Comparison of ENCODE assay signal across 2 cellular contexts in the genomic region with DNA sequence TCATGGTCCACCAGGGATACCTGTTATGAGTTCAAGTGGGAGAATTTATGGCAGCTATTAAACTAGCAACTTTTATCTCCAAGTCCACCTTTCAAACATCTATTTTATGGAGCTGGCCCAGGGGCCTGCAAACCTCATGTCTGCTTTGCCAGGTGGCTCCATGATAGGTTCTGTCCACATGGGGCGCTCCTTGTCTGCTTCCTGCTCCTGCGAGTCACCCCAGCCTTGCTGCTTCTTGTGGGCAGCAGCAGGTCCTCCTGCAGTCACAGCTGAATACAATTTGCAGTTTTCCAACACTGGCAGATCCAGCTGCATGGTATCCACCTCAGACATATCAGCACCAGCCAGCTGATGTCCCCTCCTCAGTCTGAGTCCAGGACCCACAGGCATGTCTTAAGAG.
TF ChIP-seq lines count a peak whose summit lies in the region.

No MANE protein-coding gene starts in this region.

TF ChIP-seq in Ishikawa, 13 proteins besides CTCF, POLR2A, EP300 and RAD21:
- TF ChIP-seq CREB1 (IDR thresholded peaks at IDR 0.05; ENCODE audit: low read depth) (no peak), TAF1 (IDR thresholded peaks at IDR 0.05; ENCODE audit: low read depth) (no peak), EGR1 (IDR thresholded peaks at IDR 0.05) (no peak), CEBPB (IDR thresholded peaks at IDR 0.05) (no peak), TEAD4 (IDR thresholded peaks at IDR 0.05) (no peak), ZBTB7A (IDR thresholded peaks at IDR 0.05; ENCODE audit: low read depth) (no peak), NFIC (IDR thresholded peaks at IDR 0.05) (no peak), TCF12 (IDR thresholded peaks at IDR 0.05; ENCODE audit: low read depth) (no peak), FOXM1 (IDR thresholded peaks at IDR 0.05; ENCODE audit: borderline replicate concordance, low read depth) (no peak)
- TF ChIP-seq, protein P1, sequence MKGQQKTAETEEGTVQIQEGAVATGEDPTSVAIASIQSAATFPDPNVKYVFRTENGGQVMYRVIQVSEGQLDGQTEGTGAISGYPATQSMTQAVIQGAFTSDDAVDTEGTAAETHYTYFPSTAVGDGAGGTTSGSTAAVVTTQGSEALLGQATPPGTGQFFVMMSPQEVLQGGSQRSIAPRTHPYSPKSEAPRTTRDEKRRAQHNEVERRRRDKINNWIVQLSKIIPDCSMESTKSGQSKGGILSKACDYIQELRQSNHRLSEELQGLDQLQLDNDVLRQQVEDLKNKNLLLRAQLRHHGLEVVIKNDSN (IDR thresholded peaks at IDR 0.05): no peak
- TF ChIP-seq, protein P2, sequence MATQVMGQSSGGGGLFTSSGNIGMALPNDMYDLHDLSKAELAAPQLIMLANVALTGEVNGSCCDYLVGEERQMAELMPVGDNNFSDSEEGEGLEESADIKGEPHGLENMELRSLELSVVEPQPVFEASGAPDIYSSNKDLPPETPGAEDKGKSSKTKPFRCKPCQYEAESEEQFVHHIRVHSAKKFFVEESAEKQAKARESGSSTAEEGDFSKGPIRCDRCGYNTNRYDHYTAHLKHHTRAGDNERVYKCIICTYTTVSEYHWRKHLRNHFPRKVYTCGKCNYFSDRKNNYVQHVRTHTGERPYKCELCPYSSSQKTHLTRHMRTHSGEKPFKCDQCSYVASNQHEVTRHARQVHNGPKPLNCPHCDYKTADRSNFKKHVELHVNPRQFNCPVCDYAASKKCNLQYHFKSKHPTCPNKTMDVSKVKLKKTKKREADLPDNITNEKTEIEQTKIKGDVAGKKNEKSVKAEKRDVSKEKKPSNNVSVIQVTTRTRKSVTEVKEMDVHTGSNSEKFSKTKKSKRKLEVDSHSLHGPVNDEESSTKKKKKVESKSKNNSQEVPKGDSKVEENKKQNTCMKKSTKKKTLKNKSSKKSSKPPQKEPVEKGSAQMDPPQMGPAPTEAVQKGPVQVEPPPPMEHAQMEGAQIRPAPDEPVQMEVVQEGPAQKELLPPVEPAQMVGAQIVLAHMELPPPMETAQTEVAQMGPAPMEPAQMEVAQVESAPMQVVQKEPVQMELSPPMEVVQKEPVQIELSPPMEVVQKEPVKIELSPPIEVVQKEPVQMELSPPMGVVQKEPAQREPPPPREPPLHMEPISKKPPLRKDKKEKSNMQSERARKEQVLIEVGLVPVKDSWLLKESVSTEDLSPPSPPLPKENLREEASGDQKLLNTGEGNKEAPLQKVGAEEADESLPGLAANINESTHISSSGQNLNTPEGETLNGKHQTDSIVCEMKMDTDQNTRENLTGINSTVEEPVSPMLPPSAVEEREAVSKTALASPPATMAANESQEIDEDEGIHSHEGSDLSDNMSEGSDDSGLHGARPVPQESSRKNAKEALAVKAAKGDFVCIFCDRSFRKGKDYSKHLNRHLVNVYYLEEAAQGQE (IDR thresholded peaks at IDR 0.05; ENCODE audit: low read depth): no peak

TF ChIP-seq in K562, 482 proteins besides CTCF, POLR2A, EP300 and RAD21:
- TF ChIP-seq ZNF778 (CRISPR knock-in tag; IDR thresholded peaks at IDR 0.05) (no peak), NBN (IDR thresholded peaks at IDR 0.05; ENCODE audit: low read depth) (no peak), ILF3 (IDR thresholded peaks at IDR 0.05; ENCODE audit: borderline replicate concordance) (no peak), MECOM (CRISPR knock-in tag; IDR thresholded peaks at IDR 0.05) (no peak), MTF1 (CRISPR knock-in tag; IDR thresholded peaks at IDR 0.05; ENCODE audit: borderline replicate concordance) (no peak), HDAC3 (IDR thresholded peaks at IDR 0.05; ENCODE audit: borderline replicate concordance, partially characterized antibody) (no peak), SNIP1 (IDR thresholded peaks at IDR 0.05; ENCODE audit: low read depth) (no peak), YBX1 (IDR thresholded peaks at IDR 0.05) (no peak), CBX8 (IDR thresholded peaks at IDR 0.05; ENCODE audit: borderline replicate concordance, extremely low read depth, low read depth, low read length, poor library complexity, severe bottlenecking) (no peak)
- TF ChIP-seq, protein P3, sequence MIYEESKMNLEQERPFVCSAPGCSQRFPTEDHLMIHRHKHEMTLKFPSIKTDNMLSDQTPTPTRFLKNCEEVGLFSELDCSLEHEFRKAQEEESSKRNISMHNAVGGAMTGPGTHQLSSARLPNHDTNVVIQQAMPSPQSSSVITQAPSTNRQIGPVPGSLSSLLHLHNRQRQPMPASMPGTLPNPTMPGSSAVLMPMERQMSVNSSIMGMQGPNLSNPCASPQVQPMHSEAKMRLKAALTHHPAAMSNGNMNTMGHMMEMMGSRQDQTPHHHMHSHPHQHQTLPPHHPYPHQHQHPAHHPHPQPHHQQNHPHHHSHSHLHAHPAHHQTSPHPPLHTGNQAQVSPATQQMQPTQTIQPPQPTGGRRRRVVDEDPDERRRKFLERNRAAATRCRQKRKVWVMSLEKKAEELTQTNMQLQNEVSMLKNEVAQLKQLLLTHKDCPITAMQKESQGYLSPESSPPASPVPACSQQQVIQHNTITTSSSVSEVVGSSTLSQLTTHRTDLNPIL (CRISPR knock-in tag; IDR thresholded peaks at IDR 0.05): no peak
